In the genomic region with DNA sequence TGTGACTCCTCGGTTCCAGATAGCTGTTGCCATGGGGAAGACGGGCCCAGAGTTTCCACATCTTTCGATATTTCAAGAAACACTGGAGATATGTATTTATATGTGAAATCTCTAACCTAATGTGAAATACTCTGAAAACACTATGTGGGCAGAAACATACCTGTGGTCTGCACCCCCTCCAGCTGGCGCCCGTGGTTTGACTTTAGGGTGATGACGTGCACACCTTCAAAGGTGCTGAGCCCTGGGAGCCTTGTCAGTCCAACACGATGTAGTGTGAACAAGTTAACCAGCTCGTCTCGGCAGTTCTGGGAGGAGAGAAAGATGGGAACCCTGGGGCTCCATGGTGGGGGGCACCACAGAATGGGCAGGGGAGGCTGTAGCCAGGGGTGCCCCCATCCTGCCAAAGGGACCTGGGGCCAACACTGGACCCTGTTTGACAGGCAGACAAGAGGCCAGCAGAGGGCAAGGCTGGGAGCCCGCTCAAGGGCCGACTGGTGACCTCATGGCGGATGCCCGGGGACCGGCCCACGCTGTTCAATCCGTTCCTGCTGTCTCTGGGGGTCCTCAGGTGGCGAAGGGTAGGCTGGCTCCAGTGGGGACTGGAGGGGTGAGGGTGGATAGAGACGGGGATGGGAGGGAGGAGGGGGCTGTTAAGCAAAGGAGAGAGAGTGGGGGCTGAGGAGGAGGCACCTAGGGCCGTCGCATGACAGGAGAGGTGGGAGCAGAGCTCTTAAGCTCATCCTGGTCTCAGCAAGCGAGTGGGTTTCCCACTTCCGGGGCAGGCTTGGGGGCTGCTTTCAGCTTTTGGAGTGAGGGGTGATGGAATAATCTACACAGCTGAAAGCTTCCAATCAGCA, we compare ENCODE assay signal across 8 cellular contexts. TPM values are rescaled to one million over a fixed set of nuclear protein-coding genes. Genes with fewer than 3 reads are reported as not detected.
DNase-seq lines count a peak whose midpoint lies in the region; ATAC-seq lines count a peak whose summit lies in the region.

No MANE protein-coding gene starts in this region.

- H3K36me3 ChIP-seq in mesodermal cell (ENCODE audit: control insufficient read depth, insufficient read depth, low read length) (no peaks in the 10 kb centered on the region), stomach smooth muscle (ENCODE audit: control insufficient read depth in 2 of 2, insufficient read depth in 2 of 2, low read length in 2 of 2) (no peaks in the 10 kb centered on the region)

- peaks cover 0 to 1% of the 10 kb centered on the region in 2 donors for H3K36me3 Mint-ChIP-seq in activated T-cell treated with anti-CD3 and anti-CD28 coated beads, Interleukin-2, amount 50 U/mL, for 72 hours (ENCODE audit: insufficient read depth in 2 of 2)

- peak; percentile 23 to 76 for ATAC-seq in activated T-cell treated with anti-CD3 and anti-CD28 coated beads, Interleukin-2, amount 50 U/mL, for 72 hours (replicated peaks in 1 of 2)
- no peak for ATAC-seq in HG02642 (IDR thresholded peaks at IDR 0.05; ENCODE audit: poor library complexity, unreplicated experiment)

- H3K4me1 ChIP-seq in mesodermal cell (ENCODE audit: control insufficient read depth, insufficient read depth, low read length, poor library complexity, severe bottlenecking) (peaks cover 39% of the 10 kb centered on the region), stomach smooth muscle (ENCODE audit: control insufficient read depth, insufficient read depth, low read length) (peaks cover 61% of the 10 kb centered on the region)

- WGBS in mesodermal cell (ENCODE audit: insufficient coverage in 2 of 2), 2 experiments, result 82 to 87% methylated on average over 20 to 22 of the region's 22 CpGs

- H3K9me3 ChIP-seq in mesodermal cell (ENCODE audit: control insufficient read depth, low read length) (no peaks in the 10 kb centered on the region), stomach smooth muscle (ENCODE audit: control insufficient read depth in 2 of 2, low read length in 2 of 2) (no peaks in the 10 kb centered on the region)

- H3K9ac ChIP-seq in stomach smooth muscle (ENCODE audit: low read length in 2 of 2), result no peak overlapping the region

- H3K27me3 Mint-ChIP-seq in activated T-cell treated with anti-CD3 and anti-CD28 coated beads, Interleukin-2, amount 50 U/mL, for 72 hours (ENCODE audit: low read depth), result no peaks in the 10 kb centered on the region

- no peak overlapping the region for H3K4me3 ChIP-seq in mesodermal cell (ENCODE audit: extremely low read depth, insufficient read depth, low read length, poor library complexity, severe bottlenecking)
- peak overlapping the region in 1 of 2 donors; percentile 22 for H3K4me3 ChIP-seq in stomach smooth muscle (ENCODE audit: low read length in 2 of 2)

- no peak overlapping the region for H3K27ac Mint-ChIP-seq in activated T-cell treated with anti-CD3 and anti-CD28 coated beads, Interleukin-2, amount 50 U/mL, for 72 hours

- no peak overlapping the region for H3K4me3 Mint-ChIP-seq in activated T-cell treated with anti-CD3 and anti-CD28 coated beads, Interleukin-2, amount 50 U/mL, for 72 hours

- H3K27me3 ChIP-seq in stomach smooth muscle (ENCODE audit: control insufficient read depth in 1 of 2, insufficient read depth in 2 of 2, low read length in 2 of 2), result no peaks in the 10 kb centered on the region

- H3K9me3 Mint-ChIP-seq in activated T-cell treated with anti-CD3 and anti-CD28 coated beads, Interleukin-2, amount 50 U/mL, for 72 hours, result no peaks in the 10 kb centered on the region

- H3K27ac ChIP-seq in mesodermal cell (ENCODE audit: low read depth, low read length, severe bottlenecking) (peak overlapping the region; percentile 91), stomach smooth muscle (ENCODE audit: low read length) (peak overlapping the region; percentile 96)

- DNase-seq in activated CD8-positive, alpha-beta memory T cell treated with anti-CD3 and anti-CD28 coated beads, Interleukin-2, amount 50 U/mL, for 1 hour (ENCODE audit: extremely low read depth), result peak; percentile 24
- no peak for DNase-seq in activated CD8-positive, alpha-beta memory T cell treated with anti-CD3 and anti-CD28 coated beads for 24 hours
- DNase-seq in activated T-cell treated with anti-CD3 and anti-CD28 coated beads, Interleukin-2, amount 50 U/mL, for 72 hours, result peak; percentile 7 to 44
- DNase-seq in SHP77 treated with DMSO at 0.1 percent for 48 hours (lab: John Stamatoyannopoulos, UW), result no peak
- DNase-seq in AML-193 (lab: John Stamatoyannopoulos, UW), result no peak

- peaks cover 18% of the 10 kb centered on the region for H3K4me1 Mint-ChIP-seq in activated T-cell treated with anti-CD3 and anti-CD28 coated beads, Interleukin-2, amount 50 U/mL, for 72 hours (ENCODE audit: low read depth)

RNA-seq across cellular contexts. Expression of a gene that starts 43.8 kb away (rescaled TPM):
- total RNA-seq in activated T-cell treated with anti-CD3 and anti-CD28 coated beads, Interleukin-2, amount 50 U/mL, for 72 hours, result 10 to 100 TPM; 25.4 to 28.6 TPM
- polyA plus RNA-seq in mesodermal cell (2013, experiment 1 of 2), result 79.5 TPM
- polyA plus RNA-seq in mesodermal cell (2013, experiment 2 of 2), result 69.5 TPM

RNA-seq across cellular contexts. Expression of a gene that starts 54.5 kb away (rescaled TPM):
- total RNA-seq in activated T-cell treated with anti-CD3 and anti-CD28 coated beads, Interleukin-2, amount 50 U/mL, for 72 hours, result 10 to 100 TPM; 31.3 to 36.3 TPM
- polyA plus RNA-seq in mesodermal cell (2013, experiment 1 of 2), result 13.9 TPM
- 13.0 TPM for polyA plus RNA-seq in mesodermal cell (2013, experiment 2 of 2)

Comparison
In these comparisons a context has a peak if more than half of its experiments do, and no peak if none do; other contexts are left out.
1. DNase-seq: peak in activated CD8-positive, alpha-beta memory T cell treated with anti-CD3 and anti-CD28 coated beads, Interleukin-2, amount 50 U/mL, for 1 hour (single experiment) and activated T-cell treated with anti-CD3 and anti-CD28 coated beads, Interleukin-2, amount 50 U/mL, for 72 hours (2 of 2); none in activated CD8-positive, alpha-beta memory T cell treated with anti-CD3 and anti-CD28 coated beads for 24 hours (single experiment), SHP77 treated with DMSO at 0.1 percent for 48 hours (single experiment) and AML-193 (0 of 2).